In the genomic region with DNA sequence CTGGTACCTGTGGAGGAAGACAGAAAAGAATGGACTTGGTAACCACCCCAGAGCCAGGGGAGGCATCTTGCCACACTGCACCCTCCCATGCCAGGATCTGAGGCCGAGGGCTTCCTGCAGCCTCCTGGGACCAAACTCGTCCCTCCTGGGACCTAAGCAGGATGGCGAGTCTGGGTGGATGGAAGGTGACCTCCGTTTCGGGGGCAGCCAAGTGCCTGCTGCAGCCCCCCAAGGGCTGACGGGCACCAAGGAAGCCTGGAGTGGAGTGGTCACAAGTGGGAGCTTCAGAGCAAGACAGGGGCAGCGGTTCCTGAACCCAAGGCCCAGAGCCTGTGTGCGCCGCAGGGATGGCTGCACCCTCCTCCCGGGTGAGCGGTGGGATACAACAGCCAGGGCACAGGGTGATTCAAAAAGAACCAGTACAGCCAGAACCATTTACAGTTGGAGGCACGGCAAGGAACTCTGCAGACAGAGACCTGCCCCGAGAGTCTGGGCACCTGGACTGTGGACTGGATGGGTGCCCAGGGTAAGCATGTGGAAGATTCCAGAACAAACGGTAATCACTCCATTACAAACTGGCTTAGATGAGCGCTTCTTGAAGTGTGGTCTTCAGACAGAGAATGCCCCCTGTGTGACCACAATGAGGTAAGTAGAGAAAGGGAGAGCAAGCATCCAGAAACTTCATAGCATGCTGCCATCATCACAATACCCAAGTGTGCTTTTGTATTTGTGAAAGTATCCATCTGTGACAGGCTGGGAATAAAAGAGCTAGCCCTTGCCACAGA, we compare ENCODE assay signal across 1 cellular context.
A peak's percentile ranks its signal among the peaks of the same experiment; 100 is the strongest.
TF ChIP-seq lines count a peak whose summit lies in the region.

No MANE protein-coding gene starts in this region.

TF ChIP-seq in HepG2, 621 proteins besides CTCF, POLR2A, EP300 and RAD21:
- TF ChIP-seq DMAP1 (CRISPR knock-in tag; IDR thresholded peaks at IDR 0.05) = no peak
- TF ChIP-seq, protein P1, sequence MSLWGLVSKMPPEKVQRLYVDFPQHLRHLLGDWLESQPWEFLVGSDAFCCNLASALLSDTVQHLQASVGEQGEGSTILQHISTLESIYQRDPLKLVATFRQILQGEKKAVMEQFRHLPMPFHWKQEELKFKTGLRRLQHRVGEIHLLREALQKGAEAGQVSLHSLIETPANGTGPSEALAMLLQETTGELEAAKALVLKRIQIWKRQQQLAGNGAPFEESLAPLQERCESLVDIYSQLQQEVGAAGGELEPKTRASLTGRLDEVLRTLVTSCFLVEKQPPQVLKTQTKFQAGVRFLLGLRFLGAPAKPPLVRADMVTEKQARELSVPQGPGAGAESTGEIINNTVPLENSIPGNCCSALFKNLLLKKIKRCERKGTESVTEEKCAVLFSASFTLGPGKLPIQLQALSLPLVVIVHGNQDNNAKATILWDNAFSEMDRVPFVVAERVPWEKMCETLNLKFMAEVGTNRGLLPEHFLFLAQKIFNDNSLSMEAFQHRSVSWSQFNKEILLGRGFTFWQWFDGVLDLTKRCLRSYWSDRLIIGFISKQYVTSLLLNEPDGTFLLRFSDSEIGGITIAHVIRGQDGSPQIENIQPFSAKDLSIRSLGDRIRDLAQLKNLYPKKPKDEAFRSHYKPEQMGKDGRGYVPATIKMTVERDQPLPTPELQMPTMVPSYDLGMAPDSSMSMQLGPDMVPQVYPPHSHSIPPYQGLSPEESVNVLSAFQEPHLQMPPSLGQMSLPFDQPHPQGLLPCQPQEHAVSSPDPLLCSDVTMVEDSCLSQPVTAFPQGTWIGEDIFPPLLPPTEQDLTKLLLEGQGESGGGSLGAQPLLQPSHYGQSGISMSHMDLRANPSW (CRISPR knock-in tag; IDR thresholded peaks at IDR 0.05; ENCODE audit: borderline replicate concordance) = no peak
- TF ChIP-seq, protein P2, sequence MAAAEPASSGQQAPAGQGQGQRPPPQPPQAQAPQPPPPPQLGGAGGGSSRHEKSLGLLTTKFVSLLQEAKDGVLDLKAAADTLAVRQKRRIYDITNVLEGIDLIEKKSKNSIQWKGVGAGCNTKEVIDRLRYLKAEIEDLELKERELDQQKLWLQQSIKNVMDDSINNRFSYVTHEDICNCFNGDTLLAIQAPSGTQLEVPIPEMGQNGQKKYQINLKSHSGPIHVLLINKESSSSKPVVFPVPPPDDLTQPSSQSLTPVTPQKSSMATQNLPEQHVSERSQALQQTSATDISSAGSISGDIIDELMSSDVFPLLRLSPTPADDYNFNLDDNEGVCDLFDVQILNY (CRISPR knock-in tag; conservative IDR thresholded peaks at IDR 0.05) = no peak
- no peak for TF ChIP-seq TCF12 (IDR thresholded peaks at IDR 0.05)
- no peak for TF ChIP-seq TCF12 (CRISPR knock-in tag; IDR thresholded peaks at IDR 0.05)
- TF ChIP-seq, protein P3, sequence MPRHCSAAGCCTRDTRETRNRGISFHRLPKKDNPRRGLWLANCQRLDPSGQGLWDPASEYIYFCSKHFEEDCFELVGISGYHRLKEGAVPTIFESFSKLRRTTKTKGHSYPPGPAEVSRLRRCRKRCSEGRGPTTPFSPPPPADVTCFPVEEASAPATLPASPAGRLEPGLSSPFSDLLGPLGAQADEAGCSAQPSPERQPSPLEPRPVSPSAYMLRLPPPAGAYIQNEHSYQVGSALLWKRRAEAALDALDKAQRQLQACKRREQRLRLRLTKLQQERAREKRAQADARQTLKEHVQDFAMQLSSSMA (CRISPR knock-in tag; IDR thresholded peaks at IDR 0.05) = no peak
- no peak for TF ChIP-seq RCOR2 (CRISPR knock-in tag; IDR thresholded peaks at IDR 0.05)
- 0 out of 2 replicates have a peak, but pooled peaks have one; percentile 22 for TF ChIP-seq POLR2G (IDR thresholded peaks at IDR 0.05; ENCODE audit: low read depth, low read length)
- TF ChIP-seq SRSF9 (IDR thresholded peaks at IDR 0.05; ENCODE audit: borderline replicate concordance, insufficient read depth, low read depth, low read length, poor library complexity, severe bottlenecking) = no peak
- TF ChIP-seq EZH2 (conservative IDR thresholded peaks at IDR 0.05; ENCODE audit: low read depth, low read length) = no peak
- TF ChIP-seq KMT2B (CRISPR knock-in tag; IDR thresholded peaks at IDR 0.05) = no peak
- TF ChIP-seq FOXK1 (CRISPR knock-in tag; IDR thresholded peaks at IDR 0.05; ENCODE audit: borderline replicate concordance, low read depth) = no peak
- TF ChIP-seq, protein P4, sequence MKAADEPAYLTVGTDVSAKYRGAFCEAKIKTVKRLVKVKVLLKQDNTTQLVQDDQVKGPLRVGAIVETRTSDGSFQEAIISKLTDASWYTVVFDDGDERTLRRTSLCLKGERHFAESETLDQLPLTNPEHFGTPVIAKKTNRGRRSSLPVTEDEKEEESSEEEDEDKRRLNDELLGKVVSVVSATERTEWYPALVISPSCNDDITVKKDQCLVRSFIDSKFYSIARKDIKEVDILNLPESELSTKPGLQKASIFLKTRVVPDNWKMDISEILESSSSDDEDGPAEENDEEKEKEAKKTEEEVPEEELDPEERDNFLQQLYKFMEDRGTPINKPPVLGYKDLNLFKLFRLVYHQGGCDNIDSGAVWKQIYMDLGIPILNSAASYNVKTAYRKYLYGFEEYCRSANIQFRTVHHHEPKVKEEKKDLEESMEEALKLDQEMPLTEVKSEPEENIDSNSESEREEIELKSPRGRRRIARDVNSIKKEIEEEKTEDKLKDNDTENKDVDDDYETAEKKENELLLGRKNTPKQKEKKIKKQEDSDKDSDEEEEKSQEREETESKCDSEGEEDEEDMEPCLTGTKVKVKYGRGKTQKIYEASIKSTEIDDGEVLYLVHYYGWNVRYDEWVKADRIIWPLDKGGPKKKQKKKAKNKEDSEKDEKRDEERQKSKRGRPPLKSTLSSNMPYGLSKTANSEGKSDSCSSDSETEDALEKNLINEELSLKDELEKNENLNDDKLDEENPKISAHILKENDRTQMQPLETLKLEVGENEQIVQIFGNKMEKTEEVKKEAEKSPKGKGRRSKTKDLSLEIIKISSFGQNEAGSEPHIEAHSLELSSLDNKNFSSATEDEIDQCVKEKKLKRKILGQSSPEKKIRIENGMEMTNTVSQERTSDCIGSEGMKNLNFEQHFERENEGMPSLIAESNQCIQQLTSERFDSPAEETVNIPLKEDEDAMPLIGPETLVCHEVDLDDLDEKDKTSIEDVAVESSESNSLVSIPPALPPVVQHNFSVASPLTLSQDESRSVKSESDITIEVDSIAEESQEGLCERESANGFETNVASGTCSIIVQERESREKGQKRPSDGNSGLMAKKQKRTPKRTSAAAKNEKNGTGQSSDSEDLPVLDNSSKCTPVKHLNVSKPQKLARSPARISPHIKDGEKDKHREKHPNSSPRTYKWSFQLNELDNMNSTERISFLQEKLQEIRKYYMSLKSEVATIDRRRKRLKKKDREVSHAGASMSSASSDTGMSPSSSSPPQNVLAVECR (CRISPR knock-in tag; IDR thresholded peaks at IDR 0.05; ENCODE audit: borderline replicate concordance) = no peak
- peak; percentile 30; the same call in 1 of the 2 replicates for TF ChIP-seq EED (CRISPR knock-in tag; IDR thresholded peaks at IDR 0.05)
TF ChIP-seq in HepG2: peak in this region for 2.
